Comparison of ENCODE assay signal across 14 cellular contexts in the genomic region with DNA sequence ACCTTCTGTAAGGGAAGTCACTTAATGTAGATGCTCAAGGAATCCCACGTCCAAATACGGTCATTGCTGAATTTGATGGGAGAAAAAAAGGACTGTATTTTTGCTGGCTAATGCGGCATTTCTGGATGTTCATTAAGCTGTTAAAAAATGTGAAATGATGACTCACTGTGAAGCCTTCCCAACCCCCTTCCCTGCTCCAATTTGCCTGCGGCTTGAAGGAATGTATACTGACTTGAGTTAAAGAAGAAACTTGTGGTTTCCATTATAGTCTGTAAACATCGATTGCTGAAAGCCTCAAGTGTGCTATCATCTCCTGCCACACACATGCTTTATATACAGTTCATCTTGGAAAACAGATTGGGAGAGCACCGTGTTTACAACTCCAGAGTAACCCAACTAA.
DNase-seq lines count a peak whose midpoint lies in the region; ATAC-seq and TF ChIP-seq lines count a peak whose summit lies in the region.
"Had no signal": no experiment of that assay in that cellular context is flagged by ENCODE, and none has a peak within 500 bp of the region (broad histone marks: within the 10 kb centered on the region; RNA-seq: fewer than 3 reads in every experiment).

No MANE protein-coding gene starts in this region.

- no peaks in the 10 kb centered on the region for H3K36me3 ChIP-seq in kidney epithelial cell (ENCODE audit: control insufficient read depth, insufficient read depth, low read length)
- H3K36me3 ChIP-seq: right lobe of liver had no signal

- H3K4me3 ChIP-seq in astrocyte of the cerebellum (ENCODE audit: low read depth, low read length) (no peak overlapping the region), kidney epithelial cell (ENCODE audit: low read depth, low read length) (no peak overlapping the region), coronary artery (no peak overlapping the region)
- H3K4me3 ChIP-seq: GM12878, right lobe of liver had no signal

- no peak for TF ChIP-seq CTCF in astrocyte of the cerebellum (IDR thresholded peaks at IDR 0.05; ENCODE audit: low read depth, low read length, missing control alignments)
- TF ChIP-seq CTCF in kidney epithelial cell (IDR thresholded peaks at IDR 0.05; ENCODE audit: insufficient read depth, low read length, poor library complexity, severe bottlenecking): no peak
- no peak for TF ChIP-seq CTCF in coronary artery (IDR thresholded peaks at IDR 0.05)

- H3K27ac ChIP-seq in coronary artery: no peak overlapping the region
- H3K27ac ChIP-seq: right lobe of liver, VCaP had no signal

- in situ Hi-C loops in astrocyte of the cerebellum (cut with HindIII; ENCODE audit: low sequenced_read_pairs): no loop called here

- no peaks in the 10 kb centered on the region for H3K27me3 ChIP-seq in kidney epithelial cell (ENCODE audit: control insufficient read depth, insufficient read depth, low read length)
- H3K27me3 ChIP-seq: right lobe of liver had no signal

- ATAC-seq in GM19463 (IDR thresholded peaks at IDR 0.05; ENCODE audit: unreplicated experiment): no peak
- ATAC-seq: GM12878, left lobe of liver, right lobe of liver had no signal

- DNase-seq in A172 (ENCODE audit: low spot score) (peak; percentile 85), HPDE6-E6E7 (ENCODE audit: extremely low spot score) (peak; percentile 42), astrocyte of the cerebellum (ENCODE audit: low read depth) (peak; percentile 87), kidney epithelial cell (ENCODE audit: low read depth) (peak; percentile 72), coronary artery (ENCODE audit: low spot score) (no peak), NCI-H82 treated with DMSO at 0.1 percent for 48 hours (lab: John Stamatoyannopoulos, UW; ENCODE audit: unreplicated experiment) (no peak), AML-193 (lab: John Stamatoyannopoulos, UW) (no peak)
- DNase-seq: effector memory CD4-positive, alpha-beta T cell; NCI-H1048; right lobe of liver had no signal

Comparison
In these comparisons a context has a peak if more than half of its experiments do, and no peak if none do; other contexts are left out.
1. DNase-seq: peak in A172 (single experiment), HPDE6-E6E7 (single experiment), astrocyte of the cerebellum (single experiment) and kidney epithelial cell (single experiment); none in coronary artery (single experiment), NCI-H82 treated with DMSO at 0.1 percent for 48 hours (single experiment) and AML-193 (0 of 2).